In genomic region chr5:79237735-79238560, GRCh38 we compare ENCODE assay signal across 8 cellular contexts. TPM values are rescaled to one million over a fixed set of nuclear protein-coding genes. Genes with fewer than 3 reads are reported as not detected.
DNase-seq lines count a peak whose midpoint lies in the region; FAIRE-seq and TF ChIP-seq lines count a peak whose summit lies in the region.

No MANE protein-coding gene starts in this region.

- no peak overlapping the region for H3K27ac ChIP-seq in HUES6 (ENCODE audit: low read depth, low read length)
- H3K27ac ChIP-seq in mesendoderm (ENCODE audit: low read depth, low read length): no peak overlapping the region

- DNase-seq in DMS79 (lab: John Stamatoyannopoulos, UW) (peak; percentile 13), mesendoderm (no peak), midbrain (lab: John Stamatoyannopoulos, UW) (no peak), GM12892 (ENCODE audit: insufficient read length) (no peak), EL (no peak), D341Med (ENCODE audit: low spot score) (no peak)

- H3K23ac ChIP-seq in mesendoderm (ENCODE audit: low read length): no peak overlapping the region

- no peak overlapping the region for H4K8ac ChIP-seq in mesendoderm (ENCODE audit: low read depth, low read length)

- H2BK5ac ChIP-seq in mesendoderm (ENCODE audit: low read length): no peak overlapping the region

- no peak for FAIRE-seq in GM12892 (lab: Jason Lieb, UNC)

- no peak overlapping the region for H3K4ac ChIP-seq in mesendoderm (ENCODE audit: low read depth, low read length)

- H3K27ac Mint-ChIP-seq in brain: peak overlapping the region; percentile 24 to 86 (median 57)

- peaks cover 2% of the 10 kb centered on the region for H3K79me1 ChIP-seq in mesendoderm (ENCODE audit: low read length)

- no CpG with 5 or more reads among the region's 14 CpGs for WGBS in mesendoderm (ENCODE audit: extremely low coverage, insufficient coverage, low lambda C conversion rate)

- H3K4me3 Mint-ChIP-seq in brain: peak overlapping the region; percentile 88 to 93 (median 90)

- H3K9ac ChIP-seq in HUES6 (ENCODE audit: low read length) (peak overlapping the region; percentile 92), mesendoderm (ENCODE audit: low read length) (peak overlapping the region; percentile 79)

- no peaks in the 10 kb centered on the region for H3K9me3 ChIP-seq in HUES6 (ENCODE audit: control insufficient read depth, insufficient read depth, low read depth, low read length)

- peaks cover 27% of the 10 kb centered on the region for H3K27me3 Mint-ChIP-seq in brain

- H3K79me2 ChIP-seq in mesendoderm (ENCODE audit: control insufficient read depth, insufficient read depth, low read length): peaks cover 12% of the 10 kb centered on the region

- H3K9me3 Mint-ChIP-seq in brain: peaks cover 0 to 17% (median 4%) of the 10 kb centered on the region in 5 experiments

- H3K4me1 Mint-ChIP-seq in brain: peaks cover 59% of the 10 kb centered on the region

- peak overlapping the region; percentile 3 for H3K56ac ChIP-seq in mesendoderm (ENCODE audit: low read length)

- H4K5ac ChIP-seq in mesendoderm (ENCODE audit: low read length): no peak overlapping the region

- no peaks in the 10 kb centered on the region for H3K36me3 ChIP-seq in HUES6 (ENCODE audit: control insufficient read depth, insufficient read depth, low read length)
- H3K36me3 ChIP-seq in mesendoderm (ENCODE audit: control insufficient read depth, insufficient read depth, low read length): no peaks in the 10 kb centered on the region

- H3K36me3 Mint-ChIP-seq in brain: peaks cover 28% of the 10 kb centered on the region

- TF ChIP-seq POLR2A in GM12892 (IDR thresholded peaks at IDR 0.05; ENCODE audit: low read depth, low read length): no peak

- peak overlapping the region; percentile 98 for H3K4me3 ChIP-seq in HUES6 (ENCODE audit: low read depth, low read length)
- peak overlapping the region; percentile 34 for H3K4me3 ChIP-seq in mesendoderm (ENCODE audit: low read length)

- H3K4me1 ChIP-seq in HUES6 (ENCODE audit: control insufficient read depth, insufficient read depth, low read length) (peaks cover 6% of the 10 kb centered on the region; the same call in 1 of the 2 replicates), mesendoderm (ENCODE audit: control insufficient read depth, low read depth, low read length) (no peaks in the 10 kb centered on the region)

- H3K4me2 ChIP-seq in mesendoderm (ENCODE audit: low read length): peak overlapping the region; percentile 6

- no peak overlapping the region for H2AK5ac ChIP-seq in mesendoderm (ENCODE audit: low read length)

- TF ChIP-seq CTCF in brain (conservative IDR thresholded peaks at IDR 0.05): no peak

- H3K27me3 ChIP-seq in HUES6 (ENCODE audit: control insufficient read depth, insufficient read depth, low read length): peaks cover 27% of the 10 kb centered on the region; the same call in 1 of the 2 replicates
- H3K27me3 ChIP-seq in mesendoderm (ENCODE audit: insufficient read depth, low read length, poor library complexity): no peaks in the 10 kb centered on the region

- no peak overlapping the region for H2BK15ac ChIP-seq in mesendoderm (replicated peaks; ENCODE audit: low read depth)

- no peak overlapping the region for H2BK120ac ChIP-seq in mesendoderm (ENCODE audit: low read depth, low read length)

- no peak overlapping the region for H3K18ac ChIP-seq in mesendoderm (ENCODE audit: low read length)

RNA-seq across cellular contexts. Expression of gene JMY, which starts 2.0 kb away (rescaled TPM):
- polyA plus RNA-seq in brain (ENCODE audit: insufficient read depth, low read depth, low replicate concordance): 2.8 TPM
- 3.8 TPM for polyA plus RNA-seq in mesendoderm (2013, experiment 1 of 2)
- 3.7 TPM for polyA plus RNA-seq in mesendoderm (2013, experiment 2 of 2)
- 3.5 TPM for polyA plus RNA-seq in GM12892 (2012; ENCODE audit: missing spikeins)
